8 cellular contexts compared by ENCODE assay signal in the genomic region with DNA sequence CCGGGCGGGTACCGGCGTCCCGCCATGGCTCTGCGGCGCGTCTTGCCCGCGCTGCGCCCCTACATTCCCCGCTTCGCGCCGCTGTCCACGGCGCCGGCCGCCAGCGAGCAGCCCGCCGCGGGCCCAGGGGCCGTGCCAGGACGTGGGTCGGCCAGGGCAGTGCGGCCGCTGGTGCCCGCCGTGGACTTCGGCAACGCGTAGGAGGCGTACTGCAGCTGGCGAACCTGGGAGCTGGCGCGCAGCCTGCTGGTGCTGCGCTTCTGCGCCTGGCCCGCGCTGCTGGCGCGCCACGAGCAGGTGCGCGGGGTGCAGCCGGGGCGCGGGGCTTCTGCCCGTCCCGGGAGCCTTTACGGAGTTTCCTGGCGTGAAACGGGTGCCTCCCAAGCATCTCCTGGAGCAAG. TPM values are rescaled to one million over a fixed set of nuclear protein-coding genes. Genes with fewer than 3 reads are reported as not detected.
DNase-seq lines count a peak whose midpoint lies in the region; ATAC-seq and TF ChIP-seq lines count a peak whose summit lies in the region.

No MANE protein-coding gene starts in this region.

- no peaks in the 10 kb centered on the region for H3K36me3 ChIP-seq in kidney epithelial cell (ENCODE audit: control insufficient read depth, insufficient read depth, low read length)
- no peaks in the 10 kb centered on the region for H3K36me3 ChIP-seq in thoracic aorta

- TF ChIP-seq CTCF in kidney epithelial cell (IDR thresholded peaks at IDR 0.05; ENCODE audit: insufficient read depth, low read length, poor library complexity, severe bottlenecking) (no peak), thoracic aorta (IDR thresholded peaks at IDR 0.05) (no peak)

- H3K4me3 ChIP-seq in kidney epithelial cell (ENCODE audit: low read depth, low read length): peak overlapping the region; percentile 36
- peak overlapping the region; percentile 69 for H3K4me3 ChIP-seq in thoracic aorta

- no peak for TF ChIP-seq RAD21 in Ishikawa (IDR thresholded peaks at IDR 0.05; ENCODE audit: low read depth)

- H3K27me3 ChIP-seq in kidney epithelial cell (ENCODE audit: control insufficient read depth, insufficient read depth, low read length) (peaks cover 54% of the 10 kb centered on the region), thoracic aorta (replicated peaks; ENCODE audit: insufficient read depth) (no peaks in the 10 kb centered on the region)

- H3K27ac ChIP-seq in thoracic aorta: no peak overlapping the region

- no peaks in the 10 kb centered on the region for H3K9me3 ChIP-seq in thoracic aorta

- ATAC-seq in GM18511 (IDR thresholded peaks at IDR 0.05; ENCODE audit: unreplicated experiment) (peak; percentile 24), thoracic aorta (ENCODE audit: insufficient number of reproducible peaks, low FRiP score, low read depth) (no peak), GM21619 (IDR thresholded peaks at IDR 0.05; ENCODE audit: unreplicated experiment) (no peak)

- H3K4me1 ChIP-seq in thoracic aorta (ENCODE audit: control insufficient read depth in 1 of 2, low read depth in 2 of 2): peaks cover 5 to 13% of the 10 kb centered on the region in 2 donors

- no peak for TF ChIP-seq EP300 in Ishikawa (IDR thresholded peaks at IDR 0.05; ENCODE audit: borderline replicate concordance)

- peak; percentile 45 for DNase-seq in amniotic epithelial cell (ENCODE audit: low read depth)
- no peak for DNase-seq in kidney epithelial cell (ENCODE audit: low read depth)
- DNase-seq in thoracic aorta (ENCODE audit: low spot score): no peak
- no peak for DNase-seq in C1 segment of cervical spinal cord (lab: John Stamatoyannopoulos, UW)
- no peak for DNase-seq in SKM-1 treated with dmso at 0.1 percent for 144 hours (lab: John Stamatoyannopoulos, UW; ENCODE audit: unreplicated experiment)

TF ChIP-seq in Ishikawa, 13 proteins besides CTCF, POLR2A, EP300 and RAD21:
- TF ChIP-seq, protein P1, sequence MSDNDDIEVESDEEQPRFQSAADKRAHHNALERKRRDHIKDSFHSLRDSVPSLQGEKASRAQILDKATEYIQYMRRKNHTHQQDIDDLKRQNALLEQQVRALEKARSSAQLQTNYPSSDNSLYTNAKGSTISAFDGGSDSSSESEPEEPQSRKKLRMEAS (IDR thresholded peaks at IDR 0.05): peak; percentile 55; the same call in 1 of the 2 replicates
- peak; percentile 48; the same call in 1 of the 2 replicates for TF ChIP-seq EGR1 (IDR thresholded peaks at IDR 0.05)
- TF ChIP-seq TAF1 (IDR thresholded peaks at IDR 0.05; ENCODE audit: low read depth): peak; percentile 24; the same call in 1 of the 2 replicates
- TF ChIP-seq NFIC (IDR thresholded peaks at IDR 0.05): 0 out of 2 replicates have a peak, but pooled peaks have one; percentile 53
- peak; percentile 34; the same call in 1 of the 2 replicates for TF ChIP-seq TCF12 (IDR thresholded peaks at IDR 0.05; ENCODE audit: low read depth)
- no peak for TF ChIP-seq REST (IDR thresholded peaks at IDR 0.05; ENCODE audit: low read depth)
- TF ChIP-seq YY1 (IDR thresholded peaks at IDR 0.05; ENCODE audit: low read depth): no peak

RNA-seq across cellular contexts. Expression of gene DGCR6L, which starts 20.1 kb away (rescaled TPM):
- total RNA-seq in kidney epithelial cell (83.5 and 100 TPM in 2 replicates), thoracic aorta (10 to 100 TPM; 28.8 to 69.3 TPM)

RNA-seq across cellular contexts. Expression of gene RTN4R, which starts 31.6 kb away (rescaled TPM):
- total RNA-seq in kidney epithelial cell: 18.2 and 22.9 TPM in 2 replicates
- 1 to 10 TPM in 1 of 2 donors, not detected in 1; 7.4 TPM for total RNA-seq in thoracic aorta
